25 cellular contexts compared by ENCODE assay signal in genomic region chr2:73037947-73038585, GRCh38.
"Had no signal": no experiment of that assay in that cellular context is flagged by ENCODE, and none has a peak within 500 bp of the region (broad histone marks: within the 10 kb centered on the region; RNA-seq: fewer than 3 reads in every experiment).

No MANE protein-coding gene starts in this region.

- H3K9me3 ChIP-seq: esophagus muscularis mucosa, ovary, prostate gland, tibial artery had no signal

- H3K27me3 ChIP-seq: esophagus muscularis mucosa, hepatocyte, ovary, tibial artery had no signal

- H3K4me2 ChIP-seq: hepatocyte had no signal

- H3K4me3 ChIP-seq: esophagus muscularis mucosa, hepatocyte, ovary, prostate gland, tibial artery had no signal

- DNase-seq: activated B cell treated with CpG ODN at 0.5 μM for 24 hours; activated CD4-positive, alpha-beta T cell treated with anti-CD3 and anti-CD28 coated beads for 36 hours; activated CD4-positive, alpha-beta T cell treated with anti-CD3 and anti-CD28 coated beads, Interleukin-2, amount 50 U/mL, for 4 hours; activated naive CD4-positive, alpha-beta T cell treated with Interleukin-2 at 50 U/mL for 16 hours; activated naive CD8-positive, alpha-beta T cell treated with anti-CD3 and anti-CD28 coated beads for 36 hours; activated T-cell treated with anti-CD3 and anti-CD28 coated beads, Interleukin-2, amount 50 U/mL, for 48 hours; effector memory CD8-positive, alpha-beta T cell; glutamatergic neuron; kidney glomerular epithelial cell; left ventricle myocardium superior; mammary epithelial cell; midbrain; ovary; stimulated activated CD4-positive, alpha-beta T cell treated with anti-CD3 and anti-CD28 coated beads, Interleukin-12 subunit alpha, Interleukin-12 subunit beta, amount 100 ng/mL, for 4 hours; stimulated activated naive CD8-positive, alpha-beta T cell treated with anti-CD3 and anti-CD28 coated beads, Interleukin-15, amount 100 ng/mL, for 72 hours; T-helper 9 cell; tibial artery had no signal

- ATAC-seq: activated CD4-positive, alpha-beta T cell treated with anti-CD3 and anti-CD28 coated beads for 36 hours; effector memory CD8-positive, alpha-beta T cell; left ventricle myocardium superior; natural killer cell treated with Interleukin-12 subunit alpha and Interleukin-12 subunit beta and Interleukin-15 and Interleukin-18, amount 100 ng/mL, for 72 hours; stimulated activated naive CD8-positive, alpha-beta T cell treated with anti-CD3 and anti-CD28 coated beads, Interleukin-15, amount 100 ng/mL, for 72 hours had no signal

- H3K4me1 ChIP-seq: esophagus muscularis mucosa, prostate gland, tibial artery had no signal

- FAIRE-seq: astrocyte, colon, endothelial cell of umbilical vein, frontal cortex had no signal

- H3K36me3 ChIP-seq: ovary, prostate gland had no signal

- H3K79me2 ChIP-seq: hepatocyte had no signal

- H2AFZ ChIP-seq: hepatocyte had no signal

- H3K27ac ChIP-seq: esophagus muscularis mucosa, hepatocyte, ovary, prostate gland, tibial artery had no signal
